17 cellular contexts compared by ENCODE assay signal in the genomic region with DNA sequence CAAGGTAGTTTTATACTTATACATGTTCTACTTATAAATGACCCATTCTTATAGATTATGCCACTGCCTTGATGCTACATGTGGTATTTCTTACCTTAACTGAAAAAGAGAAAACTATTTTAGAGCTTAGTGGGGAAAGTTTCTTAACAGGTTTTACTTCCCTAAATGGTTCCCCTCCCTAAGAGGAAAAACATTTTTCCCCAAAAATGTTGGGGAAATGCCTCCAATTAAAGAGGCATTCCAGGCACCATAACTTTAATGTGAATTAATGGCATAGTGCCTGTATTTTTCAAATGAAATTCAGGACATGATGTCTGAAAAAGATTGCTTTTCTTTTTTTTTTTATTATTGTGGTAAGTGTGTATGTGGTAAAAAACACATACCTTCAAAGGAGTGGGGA.
DNase-seq lines count a peak whose midpoint lies in the region; ATAC-seq, FAIRE-seq and TF ChIP-seq lines count a peak whose summit lies in the region.
"Had no signal": no experiment of that assay in that cellular context is flagged by ENCODE, and none has a peak within 500 bp of the region (broad histone marks: within the 10 kb centered on the region; RNA-seq: fewer than 3 reads in every experiment).

No MANE protein-coding gene starts in this region.

- H3K9me3 ChIP-seq in MM.1S (replicated peaks; ENCODE audit: insufficient read depth, low read length), result no peaks in the 10 kb centered on the region
- H3K9me3 ChIP-seq in OCI-LY3 (ENCODE audit: insufficient read depth, low read length), result no peaks in the 10 kb centered on the region
- H3K9me3 ChIP-seq: BLaER1 treated with 17β-estradiol and CSF1 and Interleukin-3, amounts not matched to agents 10 nM and 100 nM; HAP-1 had no signal

- H4K20me1 ChIP-seq in MM.1S (ENCODE audit: insufficient read depth, low read length) (no peaks in the 10 kb centered on the region), OCI-LY3 (ENCODE audit: insufficient read depth, low read length) (no peaks in the 10 kb centered on the region)

- peaks cover 50% of the 10 kb centered on the region for H3K4me1 ChIP-seq in MM.1S (ENCODE audit: low read length)
- peaks cover 57% of the 10 kb centered on the region for H3K4me1 ChIP-seq in OCI-LY3 (ENCODE audit: low read length)
- H3K4me1 ChIP-seq: HAP-1 had no signal

- no peak overlapping the region for H3K27ac ChIP-seq in MM.1S (ENCODE audit: low read length)
- H3K27ac ChIP-seq in OCI-LY3 (ENCODE audit: low read length), result peak overlapping the region; percentile 24; the same call in 1 of the 2 replicates
- H3K27ac ChIP-seq: BLaER1 treated with 17β-estradiol and CSF1 and Interleukin-3, amounts not matched to agents 10 nM and 100 nM; GM23248 had no signal

- FAIRE-seq in GM18507 (lab: Jason Lieb, UNC), result peak; percentile 70
- FAIRE-seq: GM12891, HepG2 had no signal

- peaks cover 37% of the 10 kb centered on the region for H3F3A ChIP-seq in MM.1S (ENCODE audit: insufficient read depth, low read length)

- H2AFZ ChIP-seq in MM.1S (ENCODE audit: low read length) (no peak overlapping the region), OCI-LY3 (ENCODE audit: low read depth, low read length) (no peak overlapping the region)
- H2AFZ ChIP-seq: GM23248 had no signal

- H3K4me2 ChIP-seq in MM.1S (ENCODE audit: low read depth, low read length) (peak overlapping the region; percentile 28; the same call in 1 of the 2 replicates), OCI-LY3 (ENCODE audit: low read length) (peak overlapping the region; percentile 52)
- H3K4me2 ChIP-seq: BLaER1 treated with 17β-estradiol and CSF1 and Interleukin-3, amounts not matched to agents 10 nM and 100 nM had no signal

- no peaks in the 10 kb centered on the region for H3K27me3 ChIP-seq in MM.1S (replicated peaks; ENCODE audit: insufficient read depth, low read length)
- H3K27me3 ChIP-seq in OCI-LY3 (ENCODE audit: low read depth, low read length), result no peaks in the 10 kb centered on the region
- H3K27me3 ChIP-seq: BLaER1 treated with 17β-estradiol and CSF1 and Interleukin-3, amounts not matched to agents 10 nM and 100 nM had no signal

- H3K9me2 ChIP-seq in MM.1S (replicated peaks; ENCODE audit: insufficient read depth, low read length), result no peaks in the 10 kb centered on the region

- H3K79me2 ChIP-seq in MM.1S (ENCODE audit: low read length) (peaks cover 61% of the 10 kb centered on the region), OCI-LY3 (ENCODE audit: low read length) (peaks cover 40% of the 10 kb centered on the region)

- no peak overlapping the region for H3K9ac ChIP-seq in MM.1S (ENCODE audit: low read length)
- H3K9ac ChIP-seq in OCI-LY3 (ENCODE audit: low read length), result no peak overlapping the region
- H3K9ac ChIP-seq: BLaER1 treated with 17β-estradiol and CSF1 and Interleukin-3, amounts not matched to agents 10 nM and 100 nM; GM23248 had no signal

- no peak for DNase-seq in GM18507 (ENCODE audit: extremely low spot score, insufficient read length, low read depth)
- DNase-seq in MM.1S, result no peak
- DNase-seq: CD8-positive, alpha-beta T cell; DMS 273 treated with DMSO at 0.1 percent for 48 hours; DMS53; DND-41; EL; GM23248; KBM-7 had no signal

- ATAC-seq in HG03565 (IDR thresholded peaks at IDR 0.05; ENCODE audit: unreplicated experiment) (no peak), GM21526 (IDR thresholded peaks at IDR 0.05; ENCODE audit: low FRiP score, unreplicated experiment) (no peak), HG03139 (IDR thresholded peaks at IDR 0.05; ENCODE audit: unreplicated experiment) (no peak)
- ATAC-seq: CD8-positive, alpha-beta T cell; HepG2 had no signal

- TF ChIP-seq CTCF in MM.1S (IDR thresholded peaks at IDR 0.05; ENCODE audit: low read length) (no peak), OCI-LY3 (IDR thresholded peaks at IDR 0.05; ENCODE audit: low read depth, low read length) (no peak)

- H3K4me3 ChIP-seq in MM.1S (ENCODE audit: low read length), result no peak overlapping the region
- H3K4me3 ChIP-seq in OCI-LY3 (ENCODE audit: low read length), result no peak overlapping the region
- H3K4me3 ChIP-seq: BLaER1 treated with 17β-estradiol and CSF1 and Interleukin-3, amounts not matched to agents 10 nM and 100 nM; GM23248; HAP-1 had no signal

- no peaks in the 10 kb centered on the region for H3K36me3 ChIP-seq in MM.1S (replicated peaks; ENCODE audit: insufficient read depth, low read length)
- no peaks in the 10 kb centered on the region for H3K36me3 ChIP-seq in OCI-LY3 (replicated peaks; ENCODE audit: low read depth, low read length)
- H3K36me3 ChIP-seq: HAP-1 had no signal
